25 cellular contexts compared by ENCODE assay signal in the genomic region with DNA sequence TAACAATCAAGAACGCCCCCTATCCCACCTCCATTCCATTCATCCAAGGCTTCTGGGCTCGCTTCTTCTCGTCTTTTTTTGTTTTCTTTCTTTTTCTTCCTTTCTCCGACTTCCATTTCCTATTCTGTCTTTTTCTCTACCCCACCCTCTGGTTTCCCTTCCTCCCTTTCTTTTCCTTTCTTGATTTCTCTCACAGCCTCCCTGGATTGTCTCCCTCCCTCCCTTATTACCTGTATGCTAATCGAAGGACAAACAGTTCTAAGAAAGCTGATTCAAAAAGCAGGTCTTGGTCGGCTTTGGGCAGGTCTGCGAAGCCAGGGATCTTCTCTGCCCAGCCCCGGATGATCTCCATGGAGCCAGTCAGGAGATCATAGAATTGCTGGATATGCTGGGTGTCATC.
"Had no signal": no experiment of that assay in that cellular context is flagged by ENCODE, and none has a peak within 500 bp of the region (broad histone marks: within the 10 kb centered on the region; RNA-seq: fewer than 3 reads in every experiment).

No MANE protein-coding gene starts in this region.

- H3K9me3 Mint-ChIP-seq: activated B cell treated with CpG ODN at 0.5 μM for 24 hours; activated CD8-positive, alpha-beta T cell treated with anti-CD3 and anti-CD28 coated beads for 36 hours; activated naive CD4-positive, alpha-beta T cell treated with anti-CD3 and anti-CD28 coated beads, Interleukin-2, amount 10 ng/mL, durations not matched to agents 7 days and 5 days; activated T-cell treated with anti-CD3 and anti-CD28 coated beads, Interleukin-2, amount 50 U/mL, for 24 hours; dendritic cell treated with granulocyte-macrophage colony-stimulating factor and Interleukin-4, amounts not matched to agents 40 ng/mL and 50 ng/mL, for 4 days; mesothelial cell of epicardium; T-helper 2 cell treated with Interferon-gamma antibody and Interleukin-4, amounts not matched to agents 5 μg/mL and 100 μg/mL, for 36 hours had no signal

- DNase-seq: activated B cell treated with CpG ODN at 0.5 μM for 24 hours; activated CD4-positive, alpha-beta T cell treated with anti-CD3 and anti-CD28 coated beads for 4 hours; activated CD8-positive, alpha-beta T cell treated with anti-CD3 and anti-CD28 coated beads for 36 hours; activated effector memory CD4-positive, alpha-beta T cell treated with Interleukin-2 at 50 U/mL for 16 hours; activated naive CD4-positive, alpha-beta T cell treated with anti-CD3 and anti-CD28 coated beads, Interleukin-2, amount 10 ng/mL, durations not matched to agents 7 days and 5 days; activated T-cell treated with anti-CD3 and anti-CD28 coated beads, Interleukin-2, amount 50 U/mL, for 24 hours; effector CD8-positive, alpha-beta T cell; esophagus squamous epithelium; islet precursor cell; left colon; lower lobe of right lung; occipital lobe; stimulated activated CD4-positive, alpha-beta T cell treated with anti-CD3 and anti-CD28 coated beads, Interleukin-2, amount 100 ng/mL, for 24 hours; upper lobe of right lung had no signal

- H2AFZ ChIP-seq: hepatocyte had no signal

- H3K36me3 Mint-ChIP-seq: mesothelial cell of epicardium had no signal

- ATAC-seq: activated CD8-positive, alpha-beta T cell treated with anti-CD3 and anti-CD28 coated beads for 36 hours; left colon; lower lobe of right lung; upper lobe of right lung had no signal

- H3K4me3 ChIP-seq: ascending aorta, esophagus squamous epithelium, hepatocyte, lower lobe of right lung, SK-N-MC, thoracic aorta, upper lobe of right lung had no signal

- H3K4me2 ChIP-seq: hepatocyte had no signal

- FAIRE-seq: bronchial epithelial cell, endothelial cell of umbilical vein, TTC549 had no signal

- H3K4me3 Mint-ChIP-seq: activated B cell treated with CpG ODN at 0.5 μM for 24 hours; activated CD8-positive, alpha-beta T cell treated with anti-CD3 and anti-CD28 coated beads for 36 hours; activated naive CD4-positive, alpha-beta T cell treated with anti-CD3 and anti-CD28 coated beads, Interleukin-2, amount 10 ng/mL, durations not matched to agents 7 days and 5 days; activated T-cell treated with anti-CD3 and anti-CD28 coated beads, Interleukin-2, amount 50 U/mL, for 24 hours; dendritic cell treated with granulocyte-macrophage colony-stimulating factor and Interleukin-4, amounts not matched to agents 40 ng/mL and 50 ng/mL, for 4 days; mesothelial cell of epicardium; T-helper 2 cell treated with Interferon-gamma antibody and Interleukin-4, amounts not matched to agents 5 μg/mL and 100 μg/mL, for 36 hours had no signal

- H3K9me3 ChIP-seq: ascending aorta, esophagus squamous epithelium, lower lobe of right lung, thoracic aorta, upper lobe of right lung had no signal

- H3K27ac ChIP-seq: ascending aorta, esophagus squamous epithelium, hepatocyte, lower lobe of right lung, SK-N-MC, thoracic aorta, upper lobe of right lung had no signal

- H3K27me3 ChIP-seq: ascending aorta had no signal

- H3K79me2 ChIP-seq: hepatocyte had no signal

- H3K27ac Mint-ChIP-seq: activated B cell treated with CpG ODN at 0.5 μM for 24 hours; activated CD8-positive, alpha-beta T cell treated with anti-CD3 and anti-CD28 coated beads for 36 hours; activated naive CD4-positive, alpha-beta T cell treated with anti-CD3 and anti-CD28 coated beads, Interleukin-2, amount 10 ng/mL, durations not matched to agents 7 days and 5 days; activated T-cell treated with anti-CD3 and anti-CD28 coated beads, Interleukin-2, amount 50 U/mL, for 24 hours; dendritic cell treated with granulocyte-macrophage colony-stimulating factor and Interleukin-4, amounts not matched to agents 40 ng/mL and 50 ng/mL, for 4 days; mesothelial cell of epicardium; progenitor cell of endocrine pancreas; T-helper 2 cell treated with Interferon-gamma antibody and Interleukin-4, amounts not matched to agents 5 μg/mL and 100 μg/mL, for 36 hours had no signal

- H3K36me3 ChIP-seq: thoracic aorta had no signal
